8 cellular contexts compared by ENCODE assay signal in genomic region chr17:66302761-66303626, GRCh38. TPM values are rescaled to one million over a fixed set of nuclear protein-coding genes. Genes with fewer than 3 reads are reported as not detected.
DNase-seq lines count a peak whose midpoint lies in the region; ATAC-seq and TF ChIP-seq lines count a peak whose summit lies in the region.

No MANE protein-coding gene starts in this region.

- peaks cover 29% of the 10 kb centered on the region for H3K36me3 Mint-ChIP-seq in activated naive CD8-positive, alpha-beta T cell treated with anti-CD3 and anti-CD28 coated beads for 36 hours

- no peaks in the 10 kb centered on the region for H3K27me3 Mint-ChIP-seq in activated naive CD8-positive, alpha-beta T cell treated with anti-CD3 and anti-CD28 coated beads for 36 hours

- peaks cover 25% of the 10 kb centered on the region for H4K20me1 ChIP-seq in osteoblast (ENCODE audit: insufficient read depth, low read length)

- ATAC-seq in HG03280 (IDR thresholded peaks at IDR 0.05; ENCODE audit: unreplicated experiment) (peak; percentile 24), upper lobe of left lung (ENCODE audit: low FRiP score in 2 of 2) (peak; percentile 54 to 60)

- H3K4me3 ChIP-seq in cardiac muscle cell (peak overlapping the region; percentile 61), osteoblast (ENCODE audit: insufficient read depth, low read length) (peak overlapping the region; percentile 85), upper lobe of left lung (peak overlapping the region; percentile 71 to 91 (median 76))

- H2AFZ ChIP-seq in osteoblast (ENCODE audit: low read length): peak overlapping the region; percentile 1

- H3K36me3 ChIP-seq in cardiac muscle cell (no peaks in the 10 kb centered on the region), osteoblast (ENCODE audit: insufficient read depth, low read length) (no peaks in the 10 kb centered on the region), upper lobe of left lung (no peaks in the 10 kb centered on the region)

- H3K27me3 ChIP-seq in cardiac muscle cell (peaks cover 40% of the 10 kb centered on the region), osteoblast (ENCODE audit: insufficient read depth, low read length) (no peaks in the 10 kb centered on the region), upper lobe of left lung (no peaks in the 10 kb centered on the region)

- H3K27ac ChIP-seq in cardiac muscle cell: peak overlapping the region; percentile 20
- peak overlapping the region; percentile 76 for H3K27ac ChIP-seq in osteoblast (ENCODE audit: low read depth, low read length)
- H3K27ac ChIP-seq in upper lobe of left lung: peak overlapping the region; percentile 55 to 85 (median 64)

- peak in 1 of 4 donors; percentile 14 for TF ChIP-seq POLR2A in upper lobe of left lung (IDR thresholded peaks at IDR 0.05)

- TF ChIP-seq EP300 in upper lobe of left lung (IDR thresholded peaks at IDR 0.05): no peak

- no peaks in the 10 kb centered on the region for H3K9me3 ChIP-seq in cardiac muscle cell (ENCODE audit: low read depth)
- no peaks in the 10 kb centered on the region for H3K9me3 ChIP-seq in osteoblast (ENCODE audit: low read depth, low read length)
- no peaks in the 10 kb centered on the region for H3K9me3 ChIP-seq in upper lobe of left lung

- H3K9me3 Mint-ChIP-seq in activated naive CD8-positive, alpha-beta T cell treated with anti-CD3 and anti-CD28 coated beads for 36 hours: peaks cover 2% of the 10 kb centered on the region

- H3K4me1 Mint-ChIP-seq in activated naive CD8-positive, alpha-beta T cell treated with anti-CD3 and anti-CD28 coated beads for 36 hours: peaks cover 60% of the 10 kb centered on the region

- TF ChIP-seq CTCF in cardiac muscle cell (IDR thresholded peaks at IDR 0.05; ENCODE audit: low read depth, low read length): no peak
- no peak for TF ChIP-seq CTCF in osteoblast (IDR thresholded peaks at IDR 0.05; ENCODE audit: extremely low read depth, low read depth, low read length)
- no peak for TF ChIP-seq CTCF in upper lobe of left lung (IDR thresholded peaks at IDR 0.05)

- peaks cover 7% of the 10 kb centered on the region for H3K4me1 ChIP-seq in cardiac muscle cell (ENCODE audit: low read depth)
- peaks cover 37% of the 10 kb centered on the region for H3K4me1 ChIP-seq in osteoblast (ENCODE audit: insufficient read depth, low read length)
- peaks cover 10 to 28% (median 14%) of the 10 kb centered on the region in 4 donors for H3K4me1 ChIP-seq in upper lobe of left lung

- peaks cover 65% of the 10 kb centered on the region for H3K79me2 ChIP-seq in osteoblast (ENCODE audit: insufficient read depth, low read length)

- H3K27ac Mint-ChIP-seq in activated naive CD8-positive, alpha-beta T cell treated with anti-CD3 and anti-CD28 coated beads for 36 hours: peak overlapping the region; percentile 92

- H3K4me3 Mint-ChIP-seq in activated naive CD8-positive, alpha-beta T cell treated with anti-CD3 and anti-CD28 coated beads for 36 hours: peak overlapping the region; percentile 99

- DNase-seq in SKM-1 treated with dmso at 0.1 percent for 144 hours (lab: John Stamatoyannopoulos, UW; ENCODE audit: unreplicated experiment) (peak; percentile 20), SKM-1 (lab: John Stamatoyannopoulos, UW; ENCODE audit: unreplicated experiment) (no peak), SK-MEL-5 (ENCODE audit: low read depth, low spot score) (peak; percentile 84), cardiac muscle cell (ENCODE audit: low read depth in 1 of 2, low spot score in 1 of 2) (peak; percentile 62 to 73), osteoblast (ENCODE audit: insufficient read length, low spot score, missing footprints) (peak; percentile 77), upper lobe of left lung (peak; percentile 58 to 90)
- DNase-seq in activated naive CD8-positive, alpha-beta T cell treated with anti-CD3 and anti-CD28 coated beads for 36 hours: peak; percentile 52

- in situ Hi-C loops in SK-MEL-5 (cut with HindIII; ENCODE audit: low pct_unique_long_range_greater_than_20kb, low sequenced_read_pairs): no loop called here

- peak overlapping the region; percentile 97 for H3K4me2 ChIP-seq in osteoblast (ENCODE audit: insufficient read depth, low read length)

- WGBS in upper lobe of left lung, 2 donors: 0 to 1% methylated on average over 6 to 31 of the region's 91 CpGs

RNA-seq across cellular contexts. Expression of gene PRKCA, which starts 0.6 kb away (rescaled TPM):
- total RNA-seq in SK-MEL-5 (2014; rRNA removed; shearing (Covaris generic)): 7.2 and 7.3 TPM in 2 replicates
- 10.8 and 13.2 TPM in 2 replicates for polyA plus RNA-seq in SK-MEL-5 (2015; cell fraction: cytosol; rRNA removed)
- 3.6 and 6.7 TPM in 2 replicates for polyA plus RNA-seq in SK-MEL-5 (2015; cell fraction: nucleus; rRNA removed)
- total RNA-seq in activated naive CD8-positive, alpha-beta T cell treated with anti-CD3 and anti-CD28 coated beads for 36 hours: 10 to 100 TPM; 63.5 to 65.8 TPM
- total RNA-seq in cardiac muscle cell (10.3 and 11.4 TPM in 2 replicates), osteoblast (42.7 and 46.0 TPM in 2 replicates), upper lobe of left lung (10 to 100 TPM; 10.9 to 29.3 (median 18.0) TPM)
- 2.4 and 3.1 TPM in 2 replicates for polyA plus RNA-seq in cardiac muscle cell

Comparison
In these comparisons a context has a peak if more than half of its experiments do, and no peak if none do; other contexts are left out.
1. H3K27ac ChIP-seq: peak in every context shown above with its lines; median percentile 76 in osteoblast; 64 in upper lobe of left lung; 20 in cardiac muscle cell.